1 cellular context compared by ENCODE assay signal in the genomic region with DNA sequence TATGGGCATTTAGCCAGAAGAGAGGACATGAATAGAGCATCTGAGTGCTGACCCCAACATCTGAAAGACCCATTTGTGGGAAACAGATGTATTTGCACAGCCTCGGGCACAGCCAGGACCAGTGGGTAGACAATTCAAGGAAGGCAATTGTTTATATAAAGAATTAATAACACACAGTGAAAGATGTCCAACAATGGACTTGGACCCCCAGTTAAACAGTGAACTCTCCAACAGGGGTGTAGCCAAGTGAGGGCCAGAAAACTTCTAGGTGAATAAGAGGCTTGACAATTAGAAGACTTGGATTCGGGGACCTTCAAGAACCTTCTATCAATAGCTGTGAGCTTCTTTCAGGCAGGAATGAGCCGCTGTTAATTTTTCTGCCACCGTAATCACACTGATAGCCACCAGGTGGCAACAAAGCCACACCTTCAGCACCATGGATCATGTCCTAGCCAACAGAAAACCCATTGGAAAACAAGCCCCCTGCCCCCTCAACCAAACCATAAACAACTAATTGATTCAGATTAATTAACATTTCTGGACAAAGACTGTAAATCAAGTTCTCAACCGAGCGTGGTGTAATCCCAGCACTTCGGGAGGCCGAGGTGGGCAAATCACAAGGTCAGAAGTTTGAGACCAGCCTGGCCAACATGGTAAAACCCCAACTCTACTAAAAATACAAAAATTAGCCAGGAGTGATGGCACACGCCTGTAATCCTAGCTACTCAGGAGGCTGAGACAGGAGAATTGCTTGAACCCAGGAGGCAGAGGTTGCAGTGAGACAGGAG.
TF ChIP-seq lines count a peak whose summit lies in the region.

No MANE protein-coding gene starts in this region.

TF ChIP-seq in HepG2, 621 proteins besides CTCF, POLR2A, EP300 and RAD21 (continued from another document and continues in another):
- TF ChIP-seq, protein P1, sequence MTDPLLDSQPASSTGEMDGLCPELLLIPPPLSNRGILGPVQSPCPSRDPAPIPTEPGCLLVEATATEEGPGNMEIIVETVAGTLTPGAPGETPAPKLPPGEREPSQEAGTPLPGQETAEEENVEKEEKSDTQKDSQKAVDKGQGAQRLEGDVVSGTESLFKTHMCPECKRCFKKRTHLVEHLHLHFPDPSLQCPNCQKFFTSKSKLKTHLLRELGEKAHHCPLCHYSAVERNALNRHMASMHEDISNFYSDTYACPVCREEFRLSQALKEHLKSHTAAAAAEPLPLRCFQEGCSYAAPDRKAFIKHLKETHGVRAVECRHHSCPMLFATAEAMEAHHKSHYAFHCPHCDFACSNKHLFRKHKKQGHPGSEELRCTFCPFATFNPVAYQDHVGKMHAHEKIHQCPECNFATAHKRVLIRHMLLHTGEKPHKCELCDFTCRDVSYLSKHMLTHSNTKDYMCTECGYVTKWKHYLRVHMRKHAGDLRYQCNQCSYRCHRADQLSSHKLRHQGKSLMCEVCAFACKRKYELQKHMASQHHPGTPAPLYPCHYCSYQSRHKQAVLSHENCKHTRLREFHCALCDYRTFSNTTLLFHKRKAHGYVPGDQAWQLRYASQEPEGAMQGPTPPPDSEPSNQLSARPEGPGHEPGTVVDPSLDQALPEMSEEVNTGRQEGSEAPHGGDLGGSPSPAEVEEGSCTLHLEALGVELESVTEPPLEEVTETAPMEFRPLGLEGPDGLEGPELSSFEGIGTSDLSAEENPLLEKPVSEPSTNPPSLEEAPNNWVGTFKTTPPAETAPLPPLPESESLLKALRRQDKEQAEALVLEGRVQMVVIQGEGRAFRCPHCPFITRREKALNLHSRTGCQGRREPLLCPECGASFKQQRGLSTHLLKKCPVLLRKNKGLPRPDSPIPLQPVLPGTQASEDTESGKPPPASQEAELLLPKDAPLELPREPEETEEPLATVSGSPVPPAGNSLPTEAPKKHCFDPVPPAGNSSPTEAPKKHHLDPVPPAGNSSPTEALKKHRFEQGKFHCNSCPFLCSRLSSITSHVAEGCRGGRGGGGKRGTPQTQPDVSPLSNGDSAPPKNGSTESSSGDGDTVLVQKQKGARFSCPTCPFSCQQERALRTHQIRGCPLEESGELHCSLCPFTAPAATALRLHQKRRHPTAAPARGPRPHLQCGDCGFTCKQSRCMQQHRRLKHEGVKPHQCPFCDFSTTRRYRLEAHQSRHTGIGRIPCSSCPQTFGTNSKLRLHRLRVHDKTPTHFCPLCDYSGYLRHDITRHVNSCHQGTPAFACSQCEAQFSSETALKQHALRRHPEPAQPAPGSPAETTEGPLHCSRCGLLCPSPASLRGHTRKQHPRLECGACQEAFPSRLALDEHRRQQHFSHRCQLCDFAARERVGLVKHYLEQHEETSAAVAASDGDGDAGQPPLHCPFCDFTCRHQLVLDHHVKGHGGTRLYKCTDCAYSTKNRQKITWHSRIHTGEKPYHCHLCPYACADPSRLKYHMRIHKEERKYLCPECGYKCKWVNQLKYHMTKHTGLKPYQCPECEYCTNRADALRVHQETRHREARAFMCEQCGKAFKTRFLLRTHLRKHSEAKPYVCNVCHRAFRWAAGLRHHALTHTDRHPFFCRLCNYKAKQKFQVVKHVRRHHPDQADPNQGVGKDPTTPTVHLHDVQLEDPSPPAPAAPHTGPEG (CRISPR knock-in tag; IDR thresholded peaks at IDR 0.05) = 0 out of 2 replicates have a peak, but pooled peaks have one; percentile 42
- no peak for TF ChIP-seq RERE (CRISPR knock-in tag; IDR thresholded peaks at IDR 0.05; ENCODE audit: low read depth)
- no peak for TF ChIP-seq ELF1 (CRISPR knock-in tag; IDR thresholded peaks at IDR 0.05)
- no peak for TF ChIP-seq SMARCE1 (IDR thresholded peaks at IDR 0.05; ENCODE audit: borderline replicate concordance)
- TF ChIP-seq ZNF230 (CRISPR knock-in tag; IDR thresholded peaks at IDR 0.05) = no peak
- no peak for TF ChIP-seq ZSCAN12 (CRISPR knock-in tag; IDR thresholded peaks at IDR 0.05)
- TF ChIP-seq, protein P2, sequence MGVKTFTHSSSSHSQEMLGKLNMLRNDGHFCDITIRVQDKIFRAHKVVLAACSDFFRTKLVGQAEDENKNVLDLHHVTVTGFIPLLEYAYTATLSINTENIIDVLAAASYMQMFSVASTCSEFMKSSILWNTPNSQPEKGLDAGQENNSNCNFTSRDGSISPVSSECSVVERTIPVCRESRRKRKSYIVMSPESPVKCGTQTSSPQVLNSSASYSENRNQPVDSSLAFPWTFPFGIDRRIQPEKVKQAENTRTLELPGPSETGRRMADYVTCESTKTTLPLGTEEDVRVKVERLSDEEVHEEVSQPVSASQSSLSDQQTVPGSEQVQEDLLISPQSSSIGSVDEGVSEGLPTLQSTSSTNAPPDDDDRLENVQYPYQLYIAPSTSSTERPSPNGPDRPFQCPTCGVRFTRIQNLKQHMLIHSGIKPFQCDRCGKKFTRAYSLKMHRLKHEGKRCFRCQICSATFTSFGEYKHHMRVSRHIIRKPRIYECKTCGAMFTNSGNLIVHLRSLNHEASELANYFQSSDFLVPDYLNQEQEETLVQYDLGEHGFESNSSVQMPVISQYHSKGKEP (CRISPR knock-in tag; IDR thresholded peaks at IDR 0.05) = no peak
- peak; percentile 82 for TF ChIP-seq ZMYM3 (CRISPR knock-in tag; IDR thresholded peaks at IDR 0.05)
- no peak for TF ChIP-seq PHB2 (IDR thresholded peaks at IDR 0.05; ENCODE audit: partially characterized antibody)
- TF ChIP-seq ZNF816 (CRISPR knock-in tag; IDR thresholded peaks at IDR 0.05; ENCODE audit: borderline replicate concordance) = peak; percentile 88; the same call in 1 of the 2 replicates
- no peak for TF ChIP-seq ZBTB1 (CRISPR knock-in tag; IDR thresholded peaks at IDR 0.05; ENCODE audit: borderline replicate concordance)
- TF ChIP-seq DNMT3B (CRISPR knock-in tag; conservative IDR thresholded peaks at IDR 0.05) = no peak
- no peak for TF ChIP-seq CSRNP2 (CRISPR knock-in tag; conservative IDR thresholded peaks at IDR 0.05; ENCODE audit: low read depth)
- TF ChIP-seq ZNF781 (CRISPR knock-in tag; IDR thresholded peaks at IDR 0.05; ENCODE audit: borderline replicate concordance, not compliant biosample characterization) = peak; percentile 47
- TF ChIP-seq AKNA (CRISPR knock-in tag; IDR thresholded peaks at IDR 0.05; ENCODE audit: borderline replicate concordance) = no peak
- TF ChIP-seq ZNF761 (CRISPR knock-in tag; conservative IDR thresholded peaks at IDR 0.05) = no peak
- no peak for TF ChIP-seq JARID2 (CRISPR knock-in tag; IDR thresholded peaks at IDR 0.05; ENCODE audit: insufficient replicate concordance)
- 0 out of 2 replicates have a peak, but pooled peaks have one; percentile 17 for TF ChIP-seq HOXA5 (CRISPR knock-in tag; IDR thresholded peaks at IDR 0.05)
- TF ChIP-seq ZNF354B (CRISPR knock-in tag; IDR thresholded peaks at IDR 0.05) = no peak
- TF ChIP-seq TBX2 (CRISPR knock-in tag; IDR thresholded peaks at IDR 0.05; ENCODE audit: borderline replicate concordance) = peak; percentile 68
- TF ChIP-seq FOXJ3 (CRISPR knock-in tag; IDR thresholded peaks at IDR 0.05; ENCODE audit: borderline replicate concordance) = no peak
- no peak for TF ChIP-seq U2AF2 (IDR thresholded peaks at IDR 0.05; ENCODE audit: low read depth, low read length)
